Comparison of ENCODE assay signal across 20 cellular contexts in the genomic region with DNA sequence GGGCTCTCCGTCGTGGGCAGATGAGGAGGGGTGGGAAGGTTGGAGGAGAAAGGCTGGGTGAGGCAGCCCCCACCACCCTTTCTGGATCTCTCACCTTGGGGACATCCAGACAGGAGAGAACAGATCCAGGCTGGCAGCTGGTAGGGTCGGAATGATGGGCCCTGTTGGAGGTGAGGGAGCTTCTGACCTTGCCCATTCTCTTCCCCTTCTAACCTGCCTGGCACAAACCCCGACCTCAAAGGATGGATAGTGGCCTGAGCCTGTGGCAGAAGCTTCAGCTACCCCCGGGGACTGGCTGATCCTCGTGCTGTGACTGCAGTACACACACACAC. TPM values are rescaled to one million over a fixed set of nuclear protein-coding genes. Genes with fewer than 3 reads are reported as not detected.
"Had no signal": no experiment of that assay in that cellular context is flagged by ENCODE, and none has a peak within 500 bp of the region (broad histone marks: within the 10 kb centered on the region; RNA-seq: fewer than 3 reads in every experiment).

No MANE protein-coding gene starts in this region.

- DNase-seq: activated CD4-positive, alpha-beta memory T cell treated with anti-CD3 and anti-CD28 coated beads for 36 hours; activated CD8-positive, alpha-beta memory T cell treated with anti-CD3 and anti-CD28 coated beads, Interleukin-2, amount 50 U/mL, for 4 hours; activated naive CD4-positive, alpha-beta T cell; activated naive CD8-positive, alpha-beta T cell treated with anti-CD3 and anti-CD28 coated beads, Interleukin-2, amount 50 U/mL, for 24 hours; erythroblast; gastrocnemius medialis; heart right ventricle; midbrain; small intestine; stimulated activated CD4-positive, alpha-beta T cell treated with anti-CD3 and anti-CD28 coated beads, Interleukin-4, amount 100 ng/mL, for 4 hours; WERI-Rb-1 had no signal

- ATAC-seq: activated naive CD8-positive, alpha-beta T cell treated with anti-CD3 and anti-CD28 coated beads, Interleukin-2, amount 50 U/mL, for 24 hours; gastrocnemius medialis; heart right ventricle; left cardiac atrium; right cardiac atrium; T-helper 17 cell had no signal

- H3K27ac Mint-ChIP-seq: activated CD4-positive, alpha-beta memory T cell treated with anti-CD3 and anti-CD28 coated beads for 36 hours; activated naive CD8-positive, alpha-beta T cell treated with anti-CD3 and anti-CD28 coated beads, Interleukin-2, amount 50 U/mL, for 24 hours; T-helper 17 cell had no signal

- H3K4me3 Mint-ChIP-seq: activated CD4-positive, alpha-beta memory T cell treated with anti-CD3 and anti-CD28 coated beads for 36 hours; activated naive CD8-positive, alpha-beta T cell treated with anti-CD3 and anti-CD28 coated beads, Interleukin-2, amount 50 U/mL, for 24 hours; stimulated activated naive CD8-positive, alpha-beta T cell treated with anti-CD3 and anti-CD28 coated beads, Interleukin-15, Interleukin-2, amounts not matched to agents 100 ng/mL and 50 ng/mL, for 24 hours; T-helper 17 cell had no signal

- H3K36me3 Mint-ChIP-seq: activated CD4-positive, alpha-beta memory T cell treated with anti-CD3 and anti-CD28 coated beads for 36 hours had no signal

- H3K27me3 Mint-ChIP-seq: activated CD4-positive, alpha-beta memory T cell treated with anti-CD3 and anti-CD28 coated beads for 36 hours; activated naive CD8-positive, alpha-beta T cell treated with anti-CD3 and anti-CD28 coated beads, Interleukin-2, amount 50 U/mL, for 24 hours; stimulated activated naive CD8-positive, alpha-beta T cell treated with anti-CD3 and anti-CD28 coated beads, Interleukin-15, Interleukin-2, amounts not matched to agents 100 ng/mL and 50 ng/mL, for 24 hours; T-helper 17 cell had no signal

- H3K4me1 Mint-ChIP-seq: activated naive CD8-positive, alpha-beta T cell treated with anti-CD3 and anti-CD28 coated beads, Interleukin-2, amount 50 U/mL, for 24 hours had no signal

- H3K9me3 Mint-ChIP-seq: activated CD4-positive, alpha-beta memory T cell treated with anti-CD3 and anti-CD28 coated beads for 36 hours; activated naive CD8-positive, alpha-beta T cell treated with anti-CD3 and anti-CD28 coated beads, Interleukin-2, amount 50 U/mL, for 24 hours; stimulated activated naive CD8-positive, alpha-beta T cell treated with anti-CD3 and anti-CD28 coated beads, Interleukin-15, Interleukin-2, amounts not matched to agents 100 ng/mL and 50 ng/mL, for 24 hours had no signal

RNA-seq across cellular contexts. Expression of gene NPBWR2, which starts 6.0 kb away (rescaled TPM):
- total RNA-seq: activated CD4-positive, alpha-beta memory T cell treated with anti-CD3 and anti-CD28 coated beads for 36 hours; ascending aorta; gastrocnemius medialis; heart right ventricle; left cardiac atrium; lung; myocyte; right cardiac atrium; T-helper 17 cell; thoracic aorta; urinary bladder had no signal

RNA-seq across cellular contexts. Expression of gene LKAAEAR1, which starts 29.2 kb away (rescaled TPM):
- total RNA-seq: activated CD4-positive, alpha-beta memory T cell treated with anti-CD3 and anti-CD28 coated beads for 36 hours; ascending aorta; gastrocnemius medialis; heart right ventricle; T-helper 17 cell; thoracic aorta; urinary bladder had no signal
